23 cellular contexts compared by ENCODE assay signal in the genomic region with DNA sequence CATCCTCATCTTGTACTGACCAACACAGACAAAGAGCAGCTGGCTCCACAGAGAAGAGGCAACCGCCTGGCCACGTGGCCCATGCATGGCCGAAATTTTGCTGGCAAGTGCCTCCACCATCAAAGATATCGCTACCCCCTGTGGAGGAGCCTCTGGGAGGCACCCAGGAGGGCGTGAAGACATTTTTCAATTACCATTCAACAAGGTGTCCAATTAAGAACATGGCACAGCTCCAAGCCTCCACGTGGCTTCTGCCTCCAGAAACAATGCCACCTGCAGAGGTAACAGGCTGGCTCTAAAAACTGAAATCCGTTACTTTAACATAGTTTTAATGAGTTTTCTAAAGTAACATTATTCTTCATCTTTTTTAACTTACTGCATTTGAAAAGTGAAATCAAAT. TPM values are rescaled to one million over a fixed set of nuclear protein-coding genes. Genes with fewer than 3 reads are reported as not detected.
DNase-seq lines count a peak whose midpoint lies in the region; TF ChIP-seq lines count a peak whose summit lies in the region.
"Had no signal": no experiment of that assay in that cellular context is flagged by ENCODE, and none has a peak within 500 bp of the region (broad histone marks: within the 10 kb centered on the region; RNA-seq: fewer than 3 reads in every experiment).

No MANE protein-coding gene starts in this region.

- H3K36me3 ChIP-seq in osteoblast (ENCODE audit: insufficient read depth, low read length), result no peaks in the 10 kb centered on the region
- H3K36me3 ChIP-seq in prostate gland, result no peaks in the 10 kb centered on the region
- H3K36me3 ChIP-seq: BE2C, HAP-1 had no signal

- no peak overlapping the region for H3K4me3 ChIP-seq in osteoblast (ENCODE audit: insufficient read depth, low read length)
- H3K4me3 ChIP-seq in prostate gland, result no peak overlapping the region
- H3K4me3 ChIP-seq: HAP-1 had no signal

- no peaks in the 10 kb centered on the region for H3K4me1 Mint-ChIP-seq in activated CD4-positive, alpha-beta T cell treated with anti-CD3 and anti-CD28 coated beads, Interleukin-2, amount 10 ng/mL, durations not matched to agents 24 days and 14 days

- no peak overlapping the region for H3K27ac ChIP-seq in osteoblast (ENCODE audit: low read depth, low read length)
- no peak overlapping the region for H3K27ac ChIP-seq in prostate gland

- no peaks in the 10 kb centered on the region for H3K9me3 Mint-ChIP-seq in activated CD4-positive, alpha-beta T cell treated with anti-CD3 and anti-CD28 coated beads, Interleukin-2, amount 10 ng/mL, durations not matched to agents 24 days and 14 days
- H3K9me3 Mint-ChIP-seq: T-helper 2 cell treated with Interferon-gamma antibody and Interleukin-4, amounts not matched to agents 5 μg/mL and 100 μg/mL, for 36 hours had no signal

- intact Hi-C loops in activated CD4-positive, alpha-beta T cell treated with anti-CD3 and anti-CD28 coated beads, Interleukin-2, amount 10 ng/mL, durations not matched to agents 24 days and 14 days (cut with micrococcal nuclease), result no loop called here
- intact Hi-C loops in prostate gland (cut with DNase I), result no loop called here

- H3K27ac Mint-ChIP-seq in activated CD4-positive, alpha-beta T cell treated with anti-CD3 and anti-CD28 coated beads, Interleukin-2, amount 10 ng/mL, durations not matched to agents 24 days and 14 days, result no peak overlapping the region
- H3K27ac Mint-ChIP-seq: T-helper 2 cell treated with Interferon-gamma antibody and Interleukin-4, amounts not matched to agents 5 μg/mL and 100 μg/mL, for 36 hours had no signal

- TF ChIP-seq CTCF in osteoblast (IDR thresholded peaks at IDR 0.05; ENCODE audit: extremely low read depth, low read depth, low read length), result no peak
- no peak for TF ChIP-seq CTCF in prostate gland (IDR thresholded peaks at IDR 0.05)

- no peak for TF ChIP-seq POLR2A in prostate gland (IDR thresholded peaks at IDR 0.05)

- H2AFZ ChIP-seq in osteoblast (ENCODE audit: low read length), result no peak overlapping the region

- DNase-seq in NCI-H146 (lab: John Stamatoyannopoulos, UW) (peak; percentile 67), NCI-H146 treated with DMSO at 0.1 percent for 48 hours (lab: John Stamatoyannopoulos, UW; ENCODE audit: unreplicated experiment) (no peak), NCI-H2171 (lab: John Stamatoyannopoulos, UW) (peak; percentile 57), osteoblast (ENCODE audit: insufficient read length, low spot score, missing footprints) (peak; percentile 25), prostate gland (ENCODE audit: low spot score) (no peak)
- peak; percentile 46 for DNase-seq in activated CD4-positive, alpha-beta T cell treated with anti-CD3 and anti-CD28 coated beads, Interleukin-2, amount 10 ng/mL, durations not matched to agents 24 days and 14 days
- DNase-seq in activated CD4-positive, alpha-beta T cell treated with anti-CD3 and anti-CD28 coated beads, Interleukin-2, amount 50 U/mL, for 4 hours, result no peak
- DNase-seq in stimulated activated naive CD4-positive, alpha-beta T cell treated with Interleukin-2 at 50 U/mL for 16 hours (lab: John Stamatoyannopoulos, UW), result no peak
- DNase-seq: 8988T, ACHN, BE2C, GDM1, GOT3, IMR-90, NCI-H1092, NCI-H1694 treated with DMSO at 0.1 percent for 48 hours, NCI-H2227 treated with DMSO at 0.1 percent for 48 hours, NCI-H510A treated with DMSO at 0.1 percent for 48 hours, NCI-H82, SHP77 treated with DMSO at 0.1 percent for 48 hours, T-helper 1 cell had no signal

- no peaks in the 10 kb centered on the region for H3K27me3 Mint-ChIP-seq in activated CD4-positive, alpha-beta T cell treated with anti-CD3 and anti-CD28 coated beads, Interleukin-2, amount 10 ng/mL, durations not matched to agents 24 days and 14 days

- H3K36me3 Mint-ChIP-seq in activated CD4-positive, alpha-beta T cell treated with anti-CD3 and anti-CD28 coated beads, Interleukin-2, amount 10 ng/mL, durations not matched to agents 24 days and 14 days (ENCODE audit: low read depth), result no peaks in the 10 kb centered on the region

- H3K79me2 ChIP-seq in osteoblast (ENCODE audit: insufficient read depth, low read length), result no peaks in the 10 kb centered on the region

- H3K9me3 ChIP-seq in osteoblast (ENCODE audit: low read depth, low read length) (no peaks in the 10 kb centered on the region), prostate gland (no peaks in the 10 kb centered on the region)
- H3K9me3 ChIP-seq: HAP-1 had no signal

- H3K4me1 ChIP-seq in osteoblast (ENCODE audit: insufficient read depth, low read length) (no peaks in the 10 kb centered on the region), prostate gland (replicated peaks) (no peaks in the 10 kb centered on the region)
- H3K4me1 ChIP-seq: BE2C, HAP-1 had no signal

- no peak overlapping the region for H3K4me3 Mint-ChIP-seq in activated CD4-positive, alpha-beta T cell treated with anti-CD3 and anti-CD28 coated beads, Interleukin-2, amount 10 ng/mL, durations not matched to agents 24 days and 14 days
- H3K4me3 Mint-ChIP-seq: T-helper 2 cell treated with Interferon-gamma antibody and Interleukin-4, amounts not matched to agents 5 μg/mL and 100 μg/mL, for 36 hours had no signal

- WGBS in prostate gland, result 73% methylated on average over 7 of the region's 7 CpGs

- H4K20me1 ChIP-seq in osteoblast (ENCODE audit: insufficient read depth, low read length), result no peaks in the 10 kb centered on the region

- no peak overlapping the region for H3K4me2 ChIP-seq in osteoblast (ENCODE audit: insufficient read depth, low read length)

- H3K27me3 ChIP-seq in osteoblast (ENCODE audit: insufficient read depth, low read length), result no peaks in the 10 kb centered on the region
- no peaks in the 10 kb centered on the region for H3K27me3 ChIP-seq in prostate gland (replicated peaks; ENCODE audit: insufficient read depth)
- H3K27me3 ChIP-seq: BE2C had no signal

RNA-seq across cellular contexts. Expression of gene CKS2, which starts 54.3 kb away (rescaled TPM):
- total RNA-seq in activated CD4-positive, alpha-beta T cell treated with anti-CD3 and anti-CD28 coated beads, Interleukin-2, amount 10 ng/mL, durations not matched to agents 24 days and 14 days, result 167 and 176 TPM in 2 replicates
- total RNA-seq in osteoblast (17.0 and 18.6 TPM in 2 replicates), prostate gland (10 to 100 TPM; 13.8 to 87.4 TPM)

Comparison
In these comparisons a context has a peak if more than half of its experiments do, and no peak if none do; other contexts are left out.
1. DNase-seq: peak in NCI-H146 (single experiment), activated CD4-positive, alpha-beta T cell treated with anti-CD3 and anti-CD28 coated beads, Interleukin-2, amount 10 ng/mL, durations not matched to agents 24 days and 14 days (single experiment), NCI-H2171 (single experiment) and osteoblast (single experiment); none in NCI-H146 treated with DMSO at 0.1 percent for 48 hours (single experiment), activated CD4-positive, alpha-beta T cell treated with anti-CD3 and anti-CD28 coated beads, Interleukin-2, amount 50 U/mL, for 4 hours (0 of 2), stimulated activated naive CD4-positive, alpha-beta T cell treated with Interleukin-2 at 50 U/mL for 16 hours (single experiment) and prostate gland (single experiment).